Comparison of ENCODE assay signal across 33 cellular contexts in genomic region chr16:86620184-86620583, GRCh38. TPM values are rescaled to one million over a fixed set of nuclear protein-coding genes. Genes with fewer than 3 reads are reported as not detected.
"Had no signal": no experiment of that assay in that cellular context is flagged by ENCODE, and none has a peak within 500 bp of the region (broad histone marks: within the 10 kb centered on the region; RNA-seq: fewer than 3 reads in every experiment).

No MANE protein-coding gene starts in this region.

- H3K27ac ChIP-seq: VCaP, WERI-Rb-1 had no signal

- H3K36me3 ChIP-seq: WERI-Rb-1 had no signal

- DNase-seq: activated B cell treated with CpG ODN at 0.5 μM for 24 hours; activated CD4-positive, alpha-beta memory T cell treated with anti-CD3 and anti-CD28 coated beads, Interleukin-2, amount 10 ng/mL, durations not matched to agents 7 days and 5 days; activated CD4-positive, alpha-beta T cell treated with anti-CD3 and anti-CD28 coated beads for 1 hour; activated CD4-positive, alpha-beta T cell treated with anti-CD3 and anti-CD28 coated beads for 36 hours; activated CD4-positive, alpha-beta T cell treated with anti-CD3 and anti-CD28 coated beads for 4 hours; activated CD4-positive, alpha-beta T cell treated with anti-CD3 and anti-CD28 coated beads, Interleukin-2, amount 10 ng/mL, durations not matched to agents 24 days and 14 days; activated CD4-positive, alpha-beta T cell treated with anti-CD3 and anti-CD28 coated beads, Interleukin-2, amount 10 ng/mL, durations not matched to agents 7 days and 5 days; activated CD4-positive, alpha-beta T cell treated with anti-CD3 and anti-CD28 coated beads, Interleukin-2, amount 50 U/mL, for 1 hour; activated CD4-positive, alpha-beta T cell treated with anti-CD3 and anti-CD28 coated beads, Interleukin-2, amount 50 U/mL, for 4 hours; activated CD4-positive, alpha-beta T cell treated with anti-CD3 and anti-CD28 coated beads, Interleukin-2, amount 50 U/mL, for 48 hours; activated CD4-positive, CD25-positive, alpha-beta regulatory T cell; activated CD4-positive, CD25-positive, alpha-beta regulatory T cell treated with anti-CD3 and anti-CD28 coated beads, Interleukin-2, amount 50 U/mL, for 72 hours; activated CD8-positive, alpha-beta memory T cell treated with anti-CD3 and anti-CD28 coated beads for 24 hours; activated CD8-positive, alpha-beta memory T cell treated with anti-CD3 and anti-CD28 coated beads, Interleukin-2, amount 10 ng/mL, durations not matched to agents 7 days and 5 days; activated CD8-positive, alpha-beta memory T cell treated with anti-CD3 and anti-CD28 coated beads, Interleukin-2, amount 50 U/mL, for 4 hours; activated CD8-positive, alpha-beta memory T cell treated with anti-CD3 and anti-CD28 coated beads, Interleukin-2, amount 50 U/mL, for 48 hours; activated CD8-positive, alpha-beta T cell treated with anti-CD3 and anti-CD28 coated beads for 36 hours; activated CD8-positive, alpha-beta T cell treated with anti-CD3 and anti-CD28 coated beads, Interleukin-2, amount 10 ng/mL, durations not matched to agents 7 days and 5 days; activated T-cell treated with anti-CD3 and anti-CD28 coated beads for 4 hours; activated T-cell treated with anti-CD3 and anti-CD28 coated beads, Interleukin-2, amount 50 U/mL, for 1 hour; activated T-cell treated with anti-CD3 and anti-CD28 coated beads, Interleukin-2, amount 50 U/mL, for 24 hours; activated T-cell treated with anti-CD3 and anti-CD28 coated beads, Interleukin-2, amount 50 U/mL, for 4 hours; T-helper 17 cell; T-helper 2 cell; T-helper 9 cell; T1000; WERI-Rb-1 had no signal

- FAIRE-seq: TTC549 had no signal

- ATAC-seq: activated CD4-positive, alpha-beta T cell treated with anti-CD3 and anti-CD28 coated beads for 36 hours; activated CD4-positive, CD25-positive, alpha-beta regulatory T cell treated with anti-CD3 and anti-CD28 coated beads, Interleukin-2, amount 50 U/mL, for 24 hours; activated CD8-positive, alpha-beta memory T cell treated with anti-CD3 and anti-CD28 coated beads, Interleukin-2, amount 10 ng/mL, durations not matched to agents 7 days and 5 days; activated CD8-positive, alpha-beta T cell treated with anti-CD3 and anti-CD28 coated beads for 36 hours; activated CD8-positive, alpha-beta T cell treated with anti-CD3 and anti-CD28 coated beads, Interleukin-2, amount 10 ng/mL, durations not matched to agents 7 days and 5 days; activated T-cell treated with anti-CD3 and anti-CD28 coated beads, Interleukin-2, amount 50 U/mL, for 4 hours; T-helper 17 cell had no signal

RNA-seq across cellular contexts. Expression of gene FOXL1, which starts 41.8 kb away (rescaled TPM):
- total RNA-seq: activated B cell treated with CpG ODN at 0.5 μM for 24 hours; activated CD4-positive, alpha-beta memory T cell treated with anti-CD3 and anti-CD28 coated beads for 36 hours; activated CD4-positive, alpha-beta memory T cell treated with anti-CD3 and anti-CD28 coated beads, Interleukin-2, amount 10 ng/mL, durations not matched to agents 7 days and 5 days; activated CD4-positive, alpha-beta T cell treated with anti-CD3 and anti-CD28 coated beads for 36 hours; activated CD4-positive, alpha-beta T cell treated with anti-CD3 and anti-CD28 coated beads, Interleukin-2, amount 10 ng/mL, durations not matched to agents 7 days and 5 days; activated CD8-positive, alpha-beta memory T cell treated with anti-CD3 and anti-CD28 coated beads for 36 hours; activated CD8-positive, alpha-beta memory T cell treated with anti-CD3 and anti-CD28 coated beads, Interleukin-2, amount 10 ng/mL, durations not matched to agents 7 days and 5 days; activated CD8-positive, alpha-beta T cell treated with anti-CD3 and anti-CD28 coated beads for 36 hours; activated CD8-positive, alpha-beta T cell treated with anti-CD3 and anti-CD28 coated beads, Interleukin-2, amount 10 ng/mL, durations not matched to agents 7 days and 5 days; activated T-cell treated with anti-CD3 and anti-CD28 coated beads, Interleukin-2, amount 50 U/mL, for 4 hours; T-helper 2 cell treated with Interferon-gamma antibody and Interleukin-4, amounts not matched to agents 100 ng/mL and 5 ng/mL, for 36 hours had no signal

RNA-seq across cellular contexts. Expression of gene FOXC2, which starts 53.6 kb away (rescaled TPM):
- total RNA-seq: activated B cell treated with CpG ODN at 0.5 μM for 24 hours; activated CD4-positive, alpha-beta memory T cell treated with anti-CD3 and anti-CD28 coated beads for 36 hours; activated CD4-positive, alpha-beta memory T cell treated with anti-CD3 and anti-CD28 coated beads, Interleukin-2, amount 10 ng/mL, durations not matched to agents 7 days and 5 days; activated CD4-positive, alpha-beta T cell treated with anti-CD3 and anti-CD28 coated beads for 36 hours; activated CD4-positive, alpha-beta T cell treated with anti-CD3 and anti-CD28 coated beads, Interleukin-2, amount 10 ng/mL, durations not matched to agents 24 days and 14 days; activated CD4-positive, alpha-beta T cell treated with anti-CD3 and anti-CD28 coated beads, Interleukin-2, amount 10 ng/mL, durations not matched to agents 7 days and 5 days; activated CD8-positive, alpha-beta memory T cell treated with anti-CD3 and anti-CD28 coated beads for 36 hours; activated CD8-positive, alpha-beta memory T cell treated with anti-CD3 and anti-CD28 coated beads, Interleukin-2, amount 10 ng/mL, durations not matched to agents 7 days and 5 days; activated CD8-positive, alpha-beta T cell treated with anti-CD3 and anti-CD28 coated beads for 36 hours; activated CD8-positive, alpha-beta T cell treated with anti-CD3 and anti-CD28 coated beads, Interleukin-2, amount 10 ng/mL, durations not matched to agents 7 days and 5 days; activated T-cell treated with anti-CD3 and anti-CD28 coated beads, Interleukin-2, amount 50 U/mL, for 4 hours; T-helper 17 cell; T-helper 2 cell treated with Interferon-gamma antibody and Interleukin-4, amounts not matched to agents 100 ng/mL and 5 ng/mL, for 36 hours had no signal
